Comparison of ENCODE assay signal across 8 cellular contexts in genomic region chr1:28737245-28738137, GRCh38. TPM values are rescaled to one million over a fixed set of nuclear protein-coding genes. Genes with fewer than 3 reads are reported as not detected.
DNase-seq lines count a peak whose midpoint lies in the region; ATAC-seq and TF ChIP-seq lines count a peak whose summit lies in the region.

No MANE protein-coding gene starts in this region.

- no peaks in the 10 kb centered on the region for H3K27me3 Mint-ChIP-seq in activated naive CD8-positive, alpha-beta T cell treated with anti-CD3 and anti-CD28 coated beads for 36 hours

- DNase-seq in HuH-7.5 (ENCODE audit: low spot score) (peak; percentile 52), SJCRH30 (peak; percentile 64 to 75), left ventricle myocardium inferior (peak; percentile 24), superior temporal gyrus (ENCODE audit: extremely low spot score) (no peak)
- DNase-seq in activated naive CD8-positive, alpha-beta T cell treated with anti-CD3 and anti-CD28 coated beads for 36 hours = peak; percentile 38

- H3K9me3 Mint-ChIP-seq in activated naive CD8-positive, alpha-beta T cell treated with anti-CD3 and anti-CD28 coated beads for 36 hours = no peaks in the 10 kb centered on the region

- peak; percentile 17 for ATAC-seq in GM19395 (IDR thresholded peaks at IDR 0.05; ENCODE audit: unreplicated experiment)

- H3K9ac ChIP-seq in rectal smooth muscle tissue (ENCODE audit: low read length) = peak overlapping the region; percentile 82

- peak overlapping the region; percentile 99 for H3K4me3 Mint-ChIP-seq in activated naive CD8-positive, alpha-beta T cell treated with anti-CD3 and anti-CD28 coated beads for 36 hours

- H3K27ac Mint-ChIP-seq in activated naive CD8-positive, alpha-beta T cell treated with anti-CD3 and anti-CD28 coated beads for 36 hours = peak overlapping the region; percentile 94

- H3K27me3 ChIP-seq in SJCRH30 (no peaks in the 10 kb centered on the region), left ventricle myocardium inferior (ENCODE audit: low read depth) (no peaks in the 10 kb centered on the region), rectal smooth muscle tissue (ENCODE audit: control insufficient read depth, insufficient read depth, low read length) (no peaks in the 10 kb centered on the region)

- H3K4me1 ChIP-seq in SJCRH30 (0 out of 2 replicates have a peak, but pooled peaks cover 2% of the 10 kb centered on the region), left ventricle myocardium inferior (peaks cover 65% of the 10 kb centered on the region), rectal smooth muscle tissue (ENCODE audit: control insufficient read depth, insufficient read depth, low read length) (peaks cover 10% of the 10 kb centered on the region)

- intact Hi-C loops in left ventricle myocardium inferior (cut with micrococcal nuclease) = no loop called here

- H3K36me3 ChIP-seq in SJCRH30 = peaks cover 42% of the 10 kb centered on the region
- H3K36me3 ChIP-seq in left ventricle myocardium inferior = peaks cover 45% of the 10 kb centered on the region
- peaks cover 13% of the 10 kb centered on the region for H3K36me3 ChIP-seq in rectal smooth muscle tissue (ENCODE audit: control insufficient read depth, insufficient read depth, low read length)

- H3K27ac ChIP-seq in C4-2B = peak overlapping the region; percentile 98
- peak overlapping the region; percentile 88 for H3K27ac ChIP-seq in SJCRH30
- H3K27ac ChIP-seq in left ventricle myocardium inferior (replicated peaks) = peak overlapping the region; percentile 87
- H3K27ac ChIP-seq in rectal smooth muscle tissue (ENCODE audit: low read depth, low read length) = peak overlapping the region; percentile 95

- H3K9me3 ChIP-seq in SJCRH30 (replicated peaks) (no peaks in the 10 kb centered on the region), left ventricle myocardium inferior (replicated peaks) (no peaks in the 10 kb centered on the region)

- no peak for TF ChIP-seq CTCF in C4-2B (conservative IDR thresholded peaks at IDR 0.05)
- no peak for TF ChIP-seq CTCF in left ventricle myocardium inferior (IDR thresholded peaks at IDR 0.05; ENCODE audit: borderline replicate concordance)

- peaks cover 36% of the 10 kb centered on the region for H3K4me1 Mint-ChIP-seq in activated naive CD8-positive, alpha-beta T cell treated with anti-CD3 and anti-CD28 coated beads for 36 hours

- H3K4me3 ChIP-seq in SJCRH30 (peak overlapping the region; percentile 90), left ventricle myocardium inferior (peak overlapping the region; percentile 79), rectal smooth muscle tissue (ENCODE audit: low read length) (peak overlapping the region; percentile 95)

- H3K36me3 Mint-ChIP-seq in activated naive CD8-positive, alpha-beta T cell treated with anti-CD3 and anti-CD28 coated beads for 36 hours = peaks cover 32% of the 10 kb centered on the region

RNA-seq across cellular contexts. Expression of gene YTHDF2, which starts 0.8 kb away (rescaled TPM):
- 105 and 116 TPM in 2 replicates for total RNA-seq in SJCRH30 (2014; rRNA removed; shearing (Covaris generic))
- total RNA-seq in activated naive CD8-positive, alpha-beta T cell treated with anti-CD3 and anti-CD28 coated beads for 36 hours = 100 to 1,000 TPM; 104 to 107 TPM
- total RNA-seq in left ventricle myocardium inferior = 32.1 TPM
